In the genomic region with DNA sequence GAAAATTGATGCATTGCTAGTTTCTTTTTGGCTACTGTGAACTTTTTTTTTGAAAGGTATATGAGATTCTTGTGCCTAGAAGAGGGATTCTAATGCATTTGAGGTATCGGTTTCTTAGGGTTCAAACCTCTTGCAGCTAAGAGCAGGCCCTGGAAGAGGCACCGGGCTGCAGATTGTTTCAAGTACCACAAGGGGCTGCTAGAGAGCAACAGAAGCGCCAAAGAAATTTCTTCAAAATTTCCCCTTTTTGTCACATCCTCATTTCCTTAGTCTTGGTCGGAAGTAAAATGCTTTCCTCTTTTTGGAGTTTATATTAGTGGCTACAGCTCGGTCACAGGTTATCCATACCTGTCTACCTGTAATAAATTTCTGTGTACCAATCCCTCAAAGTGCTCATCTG, we compare ENCODE assay signal across 1 cellular context.
TF ChIP-seq lines count a peak whose summit lies in the region.

No MANE protein-coding gene starts in this region.

TF ChIP-seq in IMR-90, 13 proteins besides CTCF, POLR2A, EP300 and RAD21 (continued from another document):
- TF ChIP-seq, protein P1, sequence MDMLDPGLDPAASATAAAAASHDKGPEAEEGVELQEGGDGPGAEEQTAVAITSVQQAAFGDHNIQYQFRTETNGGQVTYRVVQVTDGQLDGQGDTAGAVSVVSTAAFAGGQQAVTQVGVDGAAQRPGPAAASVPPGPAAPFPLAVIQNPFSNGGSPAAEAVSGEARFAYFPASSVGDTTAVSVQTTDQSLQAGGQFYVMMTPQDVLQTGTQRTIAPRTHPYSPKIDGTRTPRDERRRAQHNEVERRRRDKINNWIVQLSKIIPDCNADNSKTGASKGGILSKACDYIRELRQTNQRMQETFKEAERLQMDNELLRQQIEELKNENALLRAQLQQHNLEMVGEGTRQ (IDR thresholded peaks at IDR 0.05; ENCODE audit: low read depth, low read length), result no peak
- no peak for TF ChIP-seq ELK1 (IDR thresholded peaks at IDR 0.05; ENCODE audit: borderline replicate concordance, low read depth, low read length)
- peak; percentile 71 for TF ChIP-seq SMC3 (IDR thresholded peaks at IDR 0.05; ENCODE audit: low read depth, low read length)
- no peak for TF ChIP-seq BHLHE40 (IDR thresholded peaks at IDR 0.05; ENCODE audit: low read depth, low read length)
